Comparison of ENCODE assay signal across 1 cellular context in genomic region chr4:181225616-181226261, GRCh38.
TF ChIP-seq lines count a peak whose summit lies in the region.

No MANE protein-coding gene starts in this region.

TF ChIP-seq in GM23338, 12 proteins besides CTCF, POLR2A, EP300 and RAD21 (continued from another document):
- no peak for TF ChIP-seq ZNF462 (CRISPR knock-in tag; IDR thresholded peaks at IDR 0.05)
- TF ChIP-seq EZH2phosphoT487 (IDR thresholded peaks at IDR 0.05; ENCODE audit: unreplicated experiment), result no peak
- TF ChIP-seq EZH2 (IDR thresholded peaks at IDR 0.05; ENCODE audit: low read depth, unreplicated experiment), result no peak
- no peak for TF ChIP-seq STAT1 (IDR thresholded peaks at IDR 0.05; ENCODE audit: unreplicated experiment)
- TF ChIP-seq NANOG (IDR thresholded peaks at IDR 0.05; ENCODE audit: borderline replicate concordance), result no peak
- no peak for TF ChIP-seq POLR2AphosphoS5 (IDR thresholded peaks at IDR 0.05; ENCODE audit: low read depth)
- no peak for TF ChIP-seq JUNB (IDR thresholded peaks at IDR 0.05; ENCODE audit: unreplicated experiment)
- TF ChIP-seq ETS1 (IDR thresholded peaks at IDR 0.05), result no peak
- no peak for TF ChIP-seq ZNF114 (CRISPR knock-in tag; IDR thresholded peaks at IDR 0.05)
- no peak for TF ChIP-seq ZNF331 (CRISPR knock-in tag; IDR thresholded peaks at IDR 0.05; ENCODE audit: low read depth)
- no peak for TF ChIP-seq CREB1 (CRISPR knock-in tag; IDR thresholded peaks at IDR 0.05; ENCODE audit: low read depth)
